10 cellular contexts compared by ENCODE assay signal in the genomic region with DNA sequence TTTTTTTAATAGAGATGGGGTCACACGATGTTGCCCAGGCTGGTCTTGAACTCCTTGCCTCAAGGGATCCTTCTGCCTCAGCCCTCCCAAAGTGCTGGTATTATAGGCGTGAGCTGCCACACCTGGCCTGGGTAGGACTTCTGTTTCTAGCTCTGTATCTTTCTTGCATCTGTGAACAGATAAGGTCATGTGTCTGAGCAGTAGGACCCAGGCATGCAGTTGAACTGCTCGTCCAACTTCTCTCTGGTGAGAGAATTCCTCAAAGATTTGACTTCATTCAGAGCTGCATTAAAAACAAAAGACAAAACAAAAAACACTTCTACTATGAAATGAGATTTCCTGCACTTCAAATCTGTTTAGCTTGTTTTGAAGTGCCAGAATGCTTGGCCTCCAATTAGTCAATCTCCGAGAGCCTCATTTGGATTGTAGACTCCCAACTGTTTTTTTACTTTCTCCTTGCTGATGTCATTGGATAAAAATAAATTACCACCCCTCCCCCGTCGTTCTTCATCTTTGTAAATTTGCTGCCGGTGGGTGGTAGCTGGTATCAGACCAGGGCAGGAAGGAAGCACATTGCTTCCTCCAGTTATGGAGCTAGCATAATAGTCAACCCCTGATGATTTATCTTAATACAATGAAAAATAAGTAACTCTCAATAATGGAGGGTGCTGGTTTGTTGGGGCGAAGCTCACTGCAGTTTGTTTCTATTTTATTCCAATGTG. TPM values are rescaled to one million over a fixed set of nuclear protein-coding genes. Genes with fewer than 3 reads are reported as not detected.
DNase-seq lines count a peak whose midpoint lies in the region; ATAC-seq and TF ChIP-seq lines count a peak whose summit lies in the region.
"Had no signal": no experiment of that assay in that cellular context is flagged by ENCODE, and none has a peak within 500 bp of the region (broad histone marks: within the 10 kb centered on the region; RNA-seq: fewer than 3 reads in every experiment).

No MANE protein-coding gene starts in this region.

- H3K4me3 ChIP-seq in SK-N-SH (ENCODE audit: low read depth in 2 of 2, low read length in 1 of 2) (peak overlapping the region in 1 of 2 experiments; percentile 1; a peak in 1 of 4 replicates), subcutaneous abdominal adipose tissue (ENCODE audit: low read depth in 1 of 5, low read length in 5 of 5) (peak overlapping the region in 2 of 5 donors; percentile 4 to 29), lower leg skin (ENCODE audit: low read depth, poor library complexity, severe bottlenecking) (no peak overlapping the region)
- H3K4me3 ChIP-seq: GM23248 had no signal

- 27% methylated on average over 8 of the region's 8 CpGs for WGBS in SK-N-SH (ENCODE audit: low lambda C conversion rate)
- 41 to 48% methylated on average over 8 of the region's 8 CpGs for WGBS in lower leg skin, 2 donors

- intact Hi-C loops in left ventricle myocardium superior (cut with micrococcal nuclease), result no loop called here
- intact Hi-C loops in lower leg skin (cut with DNase I; ENCODE audit: low total_unique reads), result no loop called here

- peaks cover 29% of the 10 kb centered on the region; the same call in 1 of the 2 replicates for H3K79me2 ChIP-seq in SK-N-SH (ENCODE audit: insufficient read depth)

- H3K4me1 ChIP-seq in SK-N-SH (ENCODE audit: control insufficient read depth in 1 of 2, insufficient read depth in 2 of 2, low read depth in 1 of 2, low read length in 1 of 2) (peaks cover 0 to 31% of the 10 kb centered on the region in 2 experiments), subcutaneous abdominal adipose tissue (ENCODE audit: control insufficient read depth in 5 of 5, insufficient read depth in 5 of 5, low read length in 5 of 5) (peaks cover 0 to 21% (median 2%) of the 10 kb centered on the region in 5 donors)

- no peaks in the 10 kb centered on the region for H4K20me1 ChIP-seq in SK-N-SH (ENCODE audit: insufficient read depth)

- H3K9me3 ChIP-seq in SK-N-SH (no peaks in the 10 kb centered on the region), subcutaneous abdominal adipose tissue (ENCODE audit: control insufficient read depth in 5 of 5, low read length in 5 of 5) (no peaks in the 10 kb centered on the region)

- peaks cover 15% of the 10 kb centered on the region for H3F3A ChIP-seq in SK-N-SH (replicated peaks; ENCODE audit: insufficient read depth)

- ATAC-seq in left ventricle myocardium superior, result peak; percentile 63
- no peak for ATAC-seq in HG02588 (IDR thresholded peaks at IDR 0.05; ENCODE audit: unreplicated experiment)

- H3K4me1 Mint-ChIP-seq in activated CD4-positive, alpha-beta T cell treated with anti-CD3 and anti-CD28 coated beads, Interleukin-2, amount 10 ng/mL, durations not matched to agents 7 days and 5 days, result peaks cover 19% of the 10 kb centered on the region

- H3K9ac ChIP-seq in SK-N-SH (peak overlapping the region; percentile 20; the same call in 1 of the 2 replicates), subcutaneous abdominal adipose tissue (ENCODE audit: low read length in 5 of 5) (no peak overlapping the region)
- H3K9ac ChIP-seq: GM23248 had no signal

- H2AFZ ChIP-seq in SK-N-SH (ENCODE audit: low read depth), result peak overlapping the region; percentile 45
- H2AFZ ChIP-seq: GM23248 had no signal

- peaks cover 0 to 10% of the 10 kb centered on the region in 2 experiments for H3K36me3 ChIP-seq in SK-N-SH (replicated peaks in 1 of 2; ENCODE audit: control insufficient read depth in 1 of 2, insufficient read depth in 2 of 2, low read length in 1 of 2)
- H3K36me3 ChIP-seq in subcutaneous abdominal adipose tissue (ENCODE audit: control insufficient read depth in 5 of 5, insufficient read depth in 5 of 5, low read length in 5 of 5), result no peaks in the 10 kb centered on the region

- peak overlapping the region; percentile 2 for H3K4me3 Mint-ChIP-seq in activated CD4-positive, alpha-beta T cell treated with anti-CD3 and anti-CD28 coated beads, Interleukin-2, amount 10 ng/mL, durations not matched to agents 7 days and 5 days

- no peak for DNase-seq in activated CD4-positive, alpha-beta T cell treated with anti-CD3 and anti-CD28 coated beads, Interleukin-2, amount 10 ng/mL, durations not matched to agents 7 days and 5 days
- DNase-seq in activated CD4-positive, alpha-beta T cell treated with anti-CD3 and anti-CD28 coated beads for 48 hours, result no peak
- DNase-seq in SK-N-SH, result no peak
- no peak for DNase-seq in left ventricle myocardium superior
- DNase-seq in lower leg skin (ENCODE audit: low spot score in 2 of 2), result no peak
- DNase-seq in GM19238 (ENCODE audit: insufficient read length, low spot score), result no peak
- DNase-seq: effector memory CD4-positive, alpha-beta T cell; GM23248 had no signal

- TF ChIP-seq EP300 in SK-N-SH (IDR thresholded peaks at IDR 0.05; ENCODE audit: borderline replicate concordance in 1 of 2, low read depth in 1 of 2, low read length in 1 of 2), result no peak

- no peak for TF ChIP-seq RAD21 in SK-N-SH (IDR thresholded peaks at IDR 0.05; ENCODE audit: low read length)

- peak overlapping the region; percentile 64 for H3K27ac Mint-ChIP-seq in activated CD4-positive, alpha-beta T cell treated with anti-CD3 and anti-CD28 coated beads, Interleukin-2, amount 10 ng/mL, durations not matched to agents 7 days and 5 days

- CTCF ChIA-PET in activated CD4-positive, alpha-beta T cell treated with anti-CD3 and anti-CD28 coated beads, Interleukin-2, amount 10 ng/mL, durations not matched to agents 7 days and 5 days (lab: Charles Lee), result interaction anchor here (1.1 to 1.2 kb wide), 2 partner anchors 13 to 25 kb away, joined by 3 read pairs; no protein-coding TSS in a partner anchor
- CTCF ChIA-PET in SK-N-SH (lab: Yijun Ruan, JAX), result interaction anchor here (1.2 to 1.5 kb wide), 2 partner anchors 19 to 1496 kb away, joined by 3 to 7 read pairs; no protein-coding TSS in a partner anchor

- POLR2A ChIA-PET in activated CD4-positive, alpha-beta T cell treated with anti-CD3 and anti-CD28 coated beads, Interleukin-2, amount 10 ng/mL, durations not matched to agents 7 days and 5 days (lab: Charles Lee), result interaction anchor here (0.6 kb wide), 1 partner anchor 41 kb away, joined by 3 read pairs; no protein-coding TSS in a partner anchor
- POLR2A ChIA-PET in SK-N-SH (lab: Yijun Ruan, JAX), result no interaction called here

- no peaks in the 10 kb centered on the region for H3K9me2 ChIP-seq in SK-N-SH

- no peak for TF ChIP-seq CTCF in SK-N-SH (IDR thresholded peaks at IDR 0.05)
- TF ChIP-seq CTCF in lower leg skin (IDR thresholded peaks at IDR 0.05), result no peak

- H3K27ac ChIP-seq in SK-N-SH (ENCODE audit: low read depth in 2 of 2, low read length in 1 of 2) (peak overlapping the region; percentile 64 to 76; a peak in 3 of 4 replicates), subcutaneous abdominal adipose tissue (ENCODE audit: low read depth, low read length) (peak overlapping the region; percentile 41)
- H3K27ac ChIP-seq: GM23248 had no signal

- H3K36me3 Mint-ChIP-seq in activated CD4-positive, alpha-beta T cell treated with anti-CD3 and anti-CD28 coated beads, Interleukin-2, amount 10 ng/mL, durations not matched to agents 7 days and 5 days (ENCODE audit: low read depth), result peaks cover 29% of the 10 kb centered on the region

- no peaks in the 10 kb centered on the region for H3K27me3 ChIP-seq in SK-N-SH (ENCODE audit: insufficient read depth)
- no peaks in the 10 kb centered on the region for H3K27me3 ChIP-seq in subcutaneous abdominal adipose tissue (ENCODE audit: control insufficient read depth in 5 of 5, insufficient read depth in 4 of 5, low read length in 5 of 5)

- peaks cover 8% of the 10 kb centered on the region for H3K9me3 Mint-ChIP-seq in activated CD4-positive, alpha-beta T cell treated with anti-CD3 and anti-CD28 coated beads, Interleukin-2, amount 10 ng/mL, durations not matched to agents 7 days and 5 days

- no peak for TF ChIP-seq POLR2A in lower leg skin (IDR thresholded peaks at IDR 0.05)

- H3K4me2 ChIP-seq in SK-N-SH, result peak overlapping the region; percentile 8

- H3K27me3 Mint-ChIP-seq in activated CD4-positive, alpha-beta T cell treated with anti-CD3 and anti-CD28 coated beads, Interleukin-2, amount 10 ng/mL, durations not matched to agents 7 days and 5 days, result no peaks in the 10 kb centered on the region

RNA-seq across cellular contexts. Expression of gene CD109, which starts 17.6 kb away (rescaled TPM):
- total RNA-seq in activated CD4-positive, alpha-beta T cell treated with anti-CD3 and anti-CD28 coated beads, Interleukin-2, amount 10 ng/mL, durations not matched to agents 7 days and 5 days, result 10 to 100 TPM; 10.8 to 11.3 TPM
- polyA plus RNA-seq in SK-N-SH (2012; rRNA removed), result 19.7 and 27.8 TPM in 2 replicates
- 30.4 and 31.3 TPM in 2 replicates for polyA plus RNA-seq in SK-N-SH (2012; cell fraction: cytosol; rRNA removed)
- 9.4 and 20.1 TPM in 2 replicates for polyA plus RNA-seq in SK-N-SH (2012; cell fraction: nucleus; rRNA removed)
- 7.6 TPM for total RNA-seq in left ventricle myocardium superior
- 10 to 100 TPM; 26.1 to 51.7 (median 33.3) TPM for total RNA-seq in lower leg skin

RNA-seq across cellular contexts. Expression of gene SLC17A5, which starts 59.8 kb away (rescaled TPM):
- total RNA-seq in activated CD4-positive, alpha-beta T cell treated with anti-CD3 and anti-CD28 coated beads, Interleukin-2, amount 10 ng/mL, durations not matched to agents 7 days and 5 days, result 1 to 10 TPM; 5.1 to 5.4 TPM
- polyA plus RNA-seq in SK-N-SH (2012; rRNA removed), result 9.2 and 14.0 TPM in 2 replicates
- polyA plus RNA-seq in SK-N-SH (2012; cell fraction: cytosol; rRNA removed), result 12.4 and 14.0 TPM in 2 replicates
- polyA plus RNA-seq in SK-N-SH (2012; cell fraction: nucleus; rRNA removed), result 3.0 and 6.3 TPM in 2 replicates
- total RNA-seq in left ventricle myocardium superior (4.9 TPM), lower leg skin (10 to 100 TPM; 11.3 to 13.2 (median 12.2) TPM)
